In the genomic region with DNA sequence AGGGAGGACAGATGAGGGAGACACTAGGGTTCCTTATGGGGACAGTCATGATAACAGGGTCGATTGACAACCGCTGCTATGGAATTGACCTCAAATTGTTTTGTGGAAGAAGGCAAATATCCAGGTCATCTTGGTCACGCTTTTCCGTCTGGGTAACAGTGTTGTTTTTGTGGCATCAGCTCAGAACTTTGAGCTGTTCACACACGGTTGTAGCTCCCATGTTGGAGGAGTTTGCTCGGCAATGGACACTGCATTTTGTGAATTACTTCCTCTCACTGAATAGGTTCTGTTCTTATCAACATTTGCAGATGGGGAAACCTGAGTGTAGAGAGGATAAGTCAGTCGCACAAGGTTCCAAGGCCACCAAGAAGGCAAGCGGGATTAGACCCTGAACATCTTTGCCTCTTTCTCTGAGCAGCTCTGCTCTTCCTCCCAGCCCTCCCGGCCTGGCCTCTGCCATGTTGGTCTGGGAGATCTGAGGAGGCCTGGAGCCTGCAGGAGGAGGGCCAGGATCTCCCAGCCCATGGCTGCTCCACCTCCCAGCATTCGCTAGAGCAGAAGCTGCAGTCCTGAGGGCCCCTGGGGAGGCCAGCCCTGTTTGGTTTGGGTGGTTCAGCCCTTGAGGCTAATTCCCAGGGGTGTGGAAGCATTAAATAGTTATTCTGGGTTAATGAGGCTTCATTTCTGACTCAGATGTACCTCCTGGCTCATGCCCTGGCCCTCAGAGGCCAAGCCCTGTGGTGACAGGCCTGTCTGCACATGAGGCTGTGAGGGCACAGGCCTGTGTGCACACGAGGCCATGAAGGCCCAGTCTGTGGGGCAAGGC, we compare ENCODE assay signal across 8 cellular contexts.
DNase-seq lines count a peak whose midpoint lies in the region; ATAC-seq and TF ChIP-seq lines count a peak whose summit lies in the region.

No MANE protein-coding gene starts in this region.

- intact Hi-C loops in activated B cell treated with CpG ODN at 0.5 μM for 24 hours (cut with micrococcal nuclease): no loop called here
- intact Hi-C loops in activated CD4-positive, alpha-beta memory T cell treated with anti-CD3 and anti-CD28 coated beads for 36 hours (cut with micrococcal nuclease): loop anchor here (10.0 kb wide), 1 partner anchor 250 kb away; no protein-coding TSS in a partner anchor

- H3K4me3 Mint-ChIP-seq in activated B cell treated with CpG ODN at 0.5 μM for 24 hours: no peak overlapping the region
- H3K4me3 Mint-ChIP-seq in activated CD4-positive, alpha-beta memory T cell treated with anti-CD3 and anti-CD28 coated beads for 36 hours: no peak overlapping the region

- no peaks in the 10 kb centered on the region for H3K9me3 Mint-ChIP-seq in activated B cell treated with CpG ODN at 0.5 μM for 24 hours
- no peaks in the 10 kb centered on the region for H3K9me3 Mint-ChIP-seq in activated CD4-positive, alpha-beta memory T cell treated with anti-CD3 and anti-CD28 coated beads for 36 hours

- peak; percentile 15 for ATAC-seq in GM21528 (IDR thresholded peaks at IDR 0.05; ENCODE audit: low FRiP score, unreplicated experiment)
- ATAC-seq in activated B cell treated with CpG ODN at 0.5 μM for 24 hours (ENCODE audit: low read depth): peak; percentile 79
- no peak for ATAC-seq in HG02759 (IDR thresholded peaks at IDR 0.05; ENCODE audit: unreplicated experiment)

- no peak for TF ChIP-seq CTCF in AG10803 (conservative IDR thresholded peaks at IDR 0.05; ENCODE audit: low read length)
- no peak for TF ChIP-seq CTCF in activated B cell treated with CpG ODN at 0.5 μM for 24 hours (IDR thresholded peaks at IDR 0.05)

- no peak overlapping the region for H3K4me3 ChIP-seq in AG10803 (ENCODE audit: low read length)

- no peaks in the 10 kb centered on the region for H3K27me3 Mint-ChIP-seq in activated B cell treated with CpG ODN at 0.5 μM for 24 hours
- H3K27me3 Mint-ChIP-seq in activated CD4-positive, alpha-beta memory T cell treated with anti-CD3 and anti-CD28 coated beads for 36 hours: no peaks in the 10 kb centered on the region

- peak; percentile 36 for DNase-seq in AG10803 (ENCODE audit: low read depth)
- DNase-seq in activated B cell treated with CpG ODN at 0.5 μM for 24 hours: no peak
- peak; percentile 64 to 76 for DNase-seq in lung microvascular endothelial cell (ENCODE audit: low read depth in 2 of 2)
- DNase-seq in NK-92 treated with Interleukin-12 subunit alpha and Interleukin-12 subunit beta, amount 100 ng/mL, for 24 hours (lab: John Stamatoyannopoulos, UW): no peak
- DNase-seq in kidney glomerular epithelial cell (lab: John Stamatoyannopoulos, UW): no peak
- no peak for DNase-seq in activated CD4-positive, alpha-beta memory T cell treated with anti-CD3 and anti-CD28 coated beads for 36 hours

- POLR2A ChIA-PET in activated B cell treated with CpG ODN at 0.5 μM for 24 hours (lab: Charles Lee): no interaction called here
- POLR2A ChIA-PET in activated CD4-positive, alpha-beta memory T cell treated with anti-CD3 and anti-CD28 coated beads for 36 hours (lab: Charles Lee): no interaction called here

- H3K36me3 Mint-ChIP-seq in activated B cell treated with CpG ODN at 0.5 μM for 24 hours (ENCODE audit: low read depth): peaks cover 39% of the 10 kb centered on the region
- peaks cover 2% of the 10 kb centered on the region for H3K36me3 Mint-ChIP-seq in activated CD4-positive, alpha-beta memory T cell treated with anti-CD3 and anti-CD28 coated beads for 36 hours

- CTCF ChIA-PET in activated B cell treated with CpG ODN at 0.5 μM for 24 hours (lab: Charles Lee): interaction anchor here (1.0 to 2.2 kb wide), 4 partner anchors 219 to 261 kb away, joined by 3 to 9 read pairs (median 5); no protein-coding TSS in a partner anchor
- CTCF ChIA-PET in activated CD4-positive, alpha-beta memory T cell treated with anti-CD3 and anti-CD28 coated beads for 36 hours (lab: Charles Lee): interaction anchor here (1.0 to 5.8 kb wide), 3 partner anchors 72 to 221 kb away, joined by 10 to 65 read pairs (median 15); no protein-coding TSS in a partner anchor

- no peak overlapping the region for H3K27ac Mint-ChIP-seq in activated B cell treated with CpG ODN at 0.5 μM for 24 hours
- no peak overlapping the region for H3K27ac Mint-ChIP-seq in activated CD4-positive, alpha-beta memory T cell treated with anti-CD3 and anti-CD28 coated beads for 36 hours

- peaks cover 18% of the 10 kb centered on the region for H3K4me1 Mint-ChIP-seq in activated B cell treated with CpG ODN at 0.5 μM for 24 hours
- H3K4me1 Mint-ChIP-seq in activated CD4-positive, alpha-beta memory T cell treated with anti-CD3 and anti-CD28 coated beads for 36 hours (ENCODE audit: low read depth): peaks cover 12% of the 10 kb centered on the region

Comparison
In these comparisons a context has a peak if more than half of its experiments do, and no peak if none do; other contexts are left out.
1. DNase-seq: peak in AG10803 (single experiment) and lung microvascular endothelial cell (2 of 2); none in activated B cell treated with CpG ODN at 0.5 μM for 24 hours (single experiment), NK-92 treated with Interleukin-12 subunit alpha and Interleukin-12 subunit beta, amount 100 ng/mL, for 24 hours (single experiment), kidney glomerular epithelial cell (single experiment) and activated CD4-positive, alpha-beta memory T cell treated with anti-CD3 and anti-CD28 coated beads for 36 hours (single experiment).